ENCODE assay signal across 25 cellular contexts in genomic region chr6:160256445-160256844, GRCh38. TPM values are rescaled to one million over a fixed set of nuclear protein-coding genes. Genes with fewer than 3 reads are reported as not detected.
"Had no signal": no experiment of that assay in that cellular context is flagged by ENCODE, and none has a peak within 500 bp of the region (broad histone marks: within the 10 kb centered on the region; RNA-seq: fewer than 3 reads in every experiment).

No MANE protein-coding gene starts in this region.

- H3K27me3 ChIP-seq: esophagus squamous epithelium, right lobe of liver, suprapubic skin, thyroid gland had no signal

- DNase-seq: cerebellar nuclear complex; dermis blood vessel endothelial cell; endodermal cell; esophagus squamous epithelium; foreskin fibroblast; head of caudate nucleus; hippocampal formation; left cardiac atrium; left ventricle myocardium superior; naive thymus-derived CD4-positive, alpha-beta T cell; nephron progenitor cell; retina; right lobe of liver; stimulated activated CD4-positive, alpha-beta T cell treated with anti-CD3 and anti-CD28 coated beads, Interleukin-4, amount 100 ng/mL, for 1 hour; stimulated activated CD8-positive, alpha-beta memory T cell treated with anti-CD3 and anti-CD28 coated beads, Interleukin-4, amount 100 ng/mL, for 48 hours; stimulated activated naive CD8-positive, alpha-beta T cell treated with anti-CD3 and anti-CD28 coated beads, Interleukin-15, Interleukin-2, amounts not matched to agents 100 U/mL and 50 U/mL, for 24 hours; thyroid gland had no signal

- H3K27ac ChIP-seq: esophagus squamous epithelium, parathyroid adenoma, prostate gland, right lobe of liver, suprapubic skin, thyroid gland had no signal

- H3K79me2 ChIP-seq: parathyroid adenoma had no signal

- H3K4me1 ChIP-seq: prostate gland, suprapubic skin, thyroid gland had no signal

- H3K36me3 ChIP-seq: esophagus squamous epithelium, prostate gland, right lobe of liver, suprapubic skin, thyroid gland had no signal

- H3K9ac ChIP-seq: parathyroid adenoma had no signal

- H2AFZ ChIP-seq: parathyroid adenoma had no signal

- H3K4me3 ChIP-seq: esophagus squamous epithelium, lung, prostate gland, right lobe of liver, suprapubic skin, thyroid gland had no signal

- H3K9me3 ChIP-seq: esophagus squamous epithelium, prostate gland, right lobe of liver, suprapubic skin, thyroid gland had no signal

- FAIRE-seq: colon, endothelial cell of umbilical vein, urothelium cell line had no signal

- ATAC-seq: left cardiac atrium; left ventricle myocardium superior; naive thymus-derived CD4-positive, alpha-beta T cell; right lobe of liver; stimulated activated effector memory CD8-positive, alpha-beta T cell treated with anti-CD3 and anti-CD28 coated beads, Interleukin-12 subunit alpha, Interleukin-12 subunit beta, amount 100 ng/mL, for 72 hours; stimulated activated naive CD8-positive, alpha-beta T cell treated with anti-CD3 and anti-CD28 coated beads, Interleukin-15, Interleukin-2, amounts not matched to agents 100 U/mL and 50 U/mL, for 24 hours had no signal

RNA-seq across cellular contexts. Expression of gene SLC22A2, which starts 2.2 kb away (rescaled TPM):
- polyA plus RNA-seq: endothelial cell of umbilical vein; lung; naive thymus-derived CD4-positive, alpha-beta T cell had no signal
